ENCODE assay signal across 33 cellular contexts in the genomic region with DNA sequence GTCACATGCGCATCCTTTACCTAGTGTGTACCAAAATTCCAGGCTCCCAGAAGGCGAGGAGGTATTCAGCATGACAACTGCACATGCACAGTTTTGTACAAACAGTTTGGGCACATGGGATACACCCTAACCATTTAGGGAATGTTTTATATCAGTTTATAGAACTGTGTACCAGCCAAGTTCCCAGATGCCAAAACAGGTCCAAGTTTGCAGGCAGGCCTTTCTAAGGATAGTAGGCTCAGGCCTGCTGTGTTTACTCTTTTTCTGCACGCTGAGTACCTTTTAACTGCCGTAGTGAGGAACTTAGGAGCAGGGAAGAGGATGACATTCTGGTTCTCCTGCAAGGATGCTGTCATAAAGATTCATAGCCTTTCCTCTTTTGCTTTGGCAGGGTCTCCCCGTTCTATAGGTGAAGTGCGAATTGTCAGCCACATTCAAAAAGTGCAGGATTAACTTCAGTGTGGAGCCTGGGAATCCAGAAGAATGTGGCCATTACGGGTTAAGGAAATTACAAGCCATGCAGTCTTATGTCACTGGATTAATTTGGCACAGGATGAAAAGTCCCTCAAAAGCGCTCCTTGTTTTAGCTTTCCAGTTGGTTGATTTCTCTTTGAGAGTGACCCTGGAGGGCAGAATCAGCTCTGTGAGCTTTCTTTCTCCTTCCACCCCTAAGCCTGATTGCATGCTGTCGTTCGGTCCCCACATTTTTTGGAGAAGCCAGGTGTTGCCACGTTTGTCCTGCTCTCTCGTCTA.
DNase-seq lines count a peak whose midpoint lies in the region; FAIRE-seq and TF ChIP-seq lines count a peak whose summit lies in the region.
"Had no signal": no experiment of that assay in that cellular context is flagged by ENCODE, and none has a peak within 500 bp of the region (broad histone marks: within the 10 kb centered on the region; RNA-seq: fewer than 3 reads in every experiment).

No MANE protein-coding gene starts in this region.

- no peak overlapping the region for H3K4ac ChIP-seq in neuronal stem cell (ENCODE audit: low read length)

- no peak overlapping the region for H2AFZ ChIP-seq in neuronal stem cell (ENCODE audit: low read length)
- H2AFZ ChIP-seq: hepatocyte had no signal

- H3K27ac ChIP-seq in left ventricle myocardium inferior (replicated peaks) (peak overlapping the region; percentile 65), neuronal stem cell (replicated peaks; ENCODE audit: low read length) (peak overlapping the region; percentile 70), skeletal muscle tissue (ENCODE audit: low read depth, low read length) (peak overlapping the region; percentile 9), brain microvascular endothelial cell (no peak overlapping the region)
- H3K27ac ChIP-seq: BLaER1, body of pancreas, hepatocyte, ovary, stomach, tibial nerve had no signal

- H4K8ac ChIP-seq in neuronal stem cell (ENCODE audit: low read depth, low read length) = no peak overlapping the region

- no peak overlapping the region for H2BK5ac ChIP-seq in neuronal stem cell (ENCODE audit: low read length)

- no peaks in the 10 kb centered on the region for H3K27me3 ChIP-seq in bronchial epithelial cell (ENCODE audit: control insufficient read depth, insufficient read depth, low read length)
- H3K27me3 ChIP-seq in left ventricle myocardium inferior (ENCODE audit: low read depth) = no peaks in the 10 kb centered on the region
- H3K27me3 ChIP-seq in neuronal stem cell (ENCODE audit: control insufficient read depth in 3 of 3, insufficient read depth in 3 of 3, low read depth in 1 of 3, low read length in 3 of 3) = no peaks in the 10 kb centered on the region
- H3K27me3 ChIP-seq in skeletal muscle tissue (ENCODE audit: control insufficient read depth in 3 of 3, insufficient read depth in 3 of 3, low read length in 3 of 3) = no peaks in the 10 kb centered on the region
- H3K27me3 ChIP-seq in brain microvascular endothelial cell (replicated peaks) = no peaks in the 10 kb centered on the region
- H3K27me3 ChIP-seq: BLaER1, body of pancreas, hepatocyte, ovary, stomach, tibial nerve had no signal

- in situ Hi-C loops in brain microvascular endothelial cell (cut with HindIII; ENCODE audit: low pct_ligation_motif_present, low sequenced_read_pairs) = no loop called here

- H3K9me3 ChIP-seq in left ventricle myocardium inferior (replicated peaks) (no peaks in the 10 kb centered on the region), neuronal stem cell (replicated peaks in 1 of 2; ENCODE audit: control insufficient read depth in 2 of 2, insufficient read depth in 1 of 2, low read depth in 1 of 2, low read length in 2 of 2) (no peaks in the 10 kb centered on the region), skeletal muscle tissue (ENCODE audit: control insufficient read depth in 3 of 3, low read length in 3 of 3) (no peaks in the 10 kb centered on the region)
- H3K9me3 ChIP-seq: BLaER1, body of pancreas, HAP-1, ovary, stomach, tibial nerve had no signal

- H3K9ac ChIP-seq in neuronal stem cell (ENCODE audit: low read depth, low read length, poor library complexity) = no peak overlapping the region
- H3K9ac ChIP-seq in skeletal muscle tissue (ENCODE audit: low read depth in 1 of 3, low read length in 3 of 3) = no peak overlapping the region
- H3K9ac ChIP-seq: BLaER1 had no signal

- no peak overlapping the region for H3K4me2 ChIP-seq in neuronal stem cell (ENCODE audit: insufficient read depth, low read length, poor library complexity, severe bottlenecking)
- H3K4me2 ChIP-seq: BLaER1, hepatocyte had no signal

- no CpG with 5 or more reads among the region's 12 CpGs for WGBS in neuronal stem cell (ENCODE audit: extremely low coverage in 2 of 2, insufficient read length in 2 of 2, insufficient replicate concordance in 1 of 2), 2 donors

- H2BK12ac ChIP-seq in neuronal stem cell (ENCODE audit: low read length) = no peak overlapping the region

- no peaks in the 10 kb centered on the region for H3K79me1 ChIP-seq in neuronal stem cell (ENCODE audit: low read depth, low read length)

- H3K36me3 ChIP-seq in bronchial epithelial cell (ENCODE audit: control insufficient read depth, insufficient read depth, low read length) = no peaks in the 10 kb centered on the region
- no peaks in the 10 kb centered on the region for H3K36me3 ChIP-seq in left ventricle myocardium inferior
- H3K36me3 ChIP-seq in neuronal stem cell (replicated peaks in 1 of 2; ENCODE audit: control insufficient read depth in 2 of 2, insufficient read depth in 2 of 2, low read length in 2 of 2) = no peaks in the 10 kb centered on the region
- H3K36me3 ChIP-seq in skeletal muscle tissue (ENCODE audit: control insufficient read depth in 3 of 3, insufficient read depth in 3 of 3, low read length in 3 of 3) = no peaks in the 10 kb centered on the region
- no peaks in the 10 kb centered on the region for H3K36me3 ChIP-seq in brain microvascular endothelial cell (replicated peaks)
- H3K36me3 ChIP-seq: BLaER1, HAP-1, ovary, stomach, tibial nerve had no signal

- peak; percentile 50 for FAIRE-seq in bronchial epithelial cell (lab: Jason Lieb, UNC)
- FAIRE-seq: colon, G401.6, GM19239, small intestine had no signal

- H2AK5ac ChIP-seq in neuronal stem cell (ENCODE audit: low read depth, low read length) = no peak overlapping the region

- no peak for TF ChIP-seq CTCF in bronchial epithelial cell (IDR thresholded peaks at IDR 0.05; ENCODE audit: insufficient read depth, low read length, severe bottlenecking)
- no peak for TF ChIP-seq CTCF in left ventricle myocardium inferior (IDR thresholded peaks at IDR 0.05; ENCODE audit: borderline replicate concordance)
- no peak for TF ChIP-seq CTCF in brain microvascular endothelial cell (IDR thresholded peaks at IDR 0.05; ENCODE audit: low read depth, low read length, missing control alignments)

- H3K14ac ChIP-seq in neuronal stem cell (ENCODE audit: low read length) = no peak overlapping the region

- no peak overlapping the region for H2BK15ac ChIP-seq in neuronal stem cell (ENCODE audit: low read length)

- no peak overlapping the region for H4K91ac ChIP-seq in neuronal stem cell (ENCODE audit: low read depth, low read length, poor library complexity)

- no peak overlapping the region for H3K18ac ChIP-seq in neuronal stem cell (ENCODE audit: low read length)

- no peak overlapping the region for H2BK120ac ChIP-seq in neuronal stem cell (ENCODE audit: low read depth, low read length)

- DNase-seq in bronchial epithelial cell (ENCODE audit: low read depth) (no peak), left ventricle myocardium inferior (no peak), neuronal stem cell (ENCODE audit: low spot score) (peak; percentile 41), GF-D8 (lab: John Stamatoyannopoulos, UW) (no peak), EL (no peak), hypothalamus (lab: John Stamatoyannopoulos, UW) (no peak), brain microvascular endothelial cell (no peak)
- DNase-seq: activated CD4-positive, alpha-beta T cell treated with anti-CD3 and anti-CD28 coated beads, Interleukin-2, amount 10 ng/mL, durations not matched to agents 7 days and 5 days; activated CD8-positive, alpha-beta memory T cell treated with anti-CD3 and anti-CD28 coated beads, Interleukin-2, amount 10 ng/mL, durations not matched to agents 7 days and 5 days; activated naive CD4-positive, alpha-beta T cell treated with Interleukin-2 at 50 U/mL for 16 hours; activated T-cell treated with anti-CD3 and anti-CD28 coated beads, Interleukin-2, amount 50 U/mL, for 48 hours; body of pancreas; COR-L47; DMS53; effector CD8-positive, alpha-beta T cell; naive B cell; NCI-H1092 treated with DMSO at 0.1 percent for 48 hours; NCI-H2029; NCI-H2227 treated with DMSO at 0.1 percent for 48 hours; NCI-H526 treated with DMSO at 0.1 percent for 48 hours; ovary; small intestine; stomach; SW 1271; T1000 had no signal

- H3K23ac ChIP-seq in neuronal stem cell (ENCODE audit: low read depth, low read length, poor library complexity) = no peak overlapping the region

- H3K4me1 ChIP-seq in left ventricle myocardium inferior = peaks cover 67% of the 10 kb centered on the region
- peaks cover 0 to 11% of the 10 kb centered on the region in 2 donors for H3K4me1 ChIP-seq in neuronal stem cell (ENCODE audit: control insufficient read depth in 2 of 2, insufficient read depth in 1 of 2, low read depth in 1 of 2, low read length in 2 of 2)
- peaks cover 15 to 24% (median 16%) of the 10 kb centered on the region in 3 donors for H3K4me1 ChIP-seq in skeletal muscle tissue (ENCODE audit: control insufficient read depth in 3 of 3, insufficient read depth in 3 of 3, low read length in 3 of 3)
- H3K4me1 ChIP-seq: BLaER1, body of pancreas, HAP-1 had no signal

- intact Hi-C loops in left ventricle myocardium inferior (cut with micrococcal nuclease) = no loop called here

- no peak overlapping the region for H3K4me3 ChIP-seq in bronchial epithelial cell (ENCODE audit: low read depth, low read length)
- no peak overlapping the region for H3K4me3 ChIP-seq in left ventricle myocardium inferior
- no peak overlapping the region for H3K4me3 ChIP-seq in neuronal stem cell (ENCODE audit: low read length in 2 of 2)
- no peak overlapping the region for H3K4me3 ChIP-seq in skeletal muscle tissue (ENCODE audit: low read length in 3 of 3)
- no peak overlapping the region for H3K4me3 ChIP-seq in brain microvascular endothelial cell (ENCODE audit: low read depth, low read length)
- H3K4me3 ChIP-seq: BLaER1, body of pancreas, HAP-1, hepatocyte, ovary, stomach, tibial nerve had no signal
